Comparison of ENCODE assay signal across 8 cellular contexts in the genomic region with DNA sequence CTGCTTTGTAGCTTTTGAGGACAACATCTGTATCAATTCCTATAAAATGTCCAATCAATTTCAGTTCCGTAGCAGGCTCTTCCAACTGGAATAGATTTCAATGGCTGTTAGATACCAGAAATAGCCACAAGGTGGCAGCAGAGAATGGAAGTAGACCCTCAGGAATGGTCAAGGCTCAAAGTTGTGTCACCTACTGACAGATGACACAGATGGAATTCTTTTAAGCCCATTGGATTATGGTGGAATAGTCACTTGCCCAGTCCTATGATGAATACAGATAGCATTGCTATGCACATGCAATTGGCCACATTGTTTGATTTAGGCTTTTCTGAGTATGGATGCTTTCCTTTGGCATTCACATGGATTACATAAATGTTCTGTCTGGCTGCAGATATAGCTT.
DNase-seq lines count a peak whose midpoint lies in the region; TF ChIP-seq lines count a peak whose summit lies in the region.

No MANE protein-coding gene starts in this region.

- no peak overlapping the region for H3K4me3 ChIP-seq in cardiac muscle cell

- no peak overlapping the region for H3K27ac ChIP-seq in cardiac muscle cell
- no peak overlapping the region for H3K27ac ChIP-seq in caudate nucleus (ENCODE audit: low read depth, low read length)

- H3K9me3 ChIP-seq in cardiac muscle cell (ENCODE audit: low read depth) = no peaks in the 10 kb centered on the region

- peak; percentile 58 for TF ChIP-seq CTCF in cardiac muscle cell (IDR thresholded peaks at IDR 0.05; ENCODE audit: low read depth, low read length)

- intact Hi-C loops in cardiac septum (cut with DNase I) = loop anchor here (5.0 kb wide), 1 partner anchor 311 kb away; no protein-coding TSS in a partner anchor

- DNase-seq in cardiac muscle cell (ENCODE audit: low read depth in 1 of 2, low spot score in 1 of 2) (peak; percentile 49 to 79), cardiac septum (ENCODE audit: low spot score) (no peak), HS-5 (ENCODE audit: low read depth) (peak; percentile 22), RKO (ENCODE audit: low spot score) (peak; percentile 86), caudate nucleus (lab: John Stamatoyannopoulos, UW) (peak in 36 of 61 donors; percentile 0 to 64 (median 6)), kidney tubule cell (ENCODE audit: low spot score) (peak; percentile 73), COR-L47 (lab: John Stamatoyannopoulos, UW) (no peak)
- DNase-seq in stimulated activated CD8-positive, alpha-beta memory T cell treated with anti-CD3 and anti-CD28 coated beads, Interleukin-15, amount 100 ng/mL, for 1 hour (ENCODE audit: low read depth) = peak; percentile 1

- no peaks in the 10 kb centered on the region for H3K27me3 ChIP-seq in cardiac muscle cell

- H3K36me3 ChIP-seq in cardiac muscle cell = no peaks in the 10 kb centered on the region

- no peaks in the 10 kb centered on the region for H3K4me1 ChIP-seq in cardiac muscle cell (ENCODE audit: low read depth)

Comparison
In these comparisons a context has a peak if more than half of its experiments do, and no peak if none do; other contexts are left out.
1. DNase-seq: peak in cardiac muscle cell (2 of 2), HS-5 (single experiment), RKO (single experiment), caudate nucleus (36 of 61), kidney tubule cell (single experiment) and stimulated activated CD8-positive, alpha-beta memory T cell treated with anti-CD3 and anti-CD28 coated beads, Interleukin-15, amount 100 ng/mL, for 1 hour (single experiment); none in cardiac septum (single experiment) and COR-L47 (single experiment).